In the genomic region with DNA sequence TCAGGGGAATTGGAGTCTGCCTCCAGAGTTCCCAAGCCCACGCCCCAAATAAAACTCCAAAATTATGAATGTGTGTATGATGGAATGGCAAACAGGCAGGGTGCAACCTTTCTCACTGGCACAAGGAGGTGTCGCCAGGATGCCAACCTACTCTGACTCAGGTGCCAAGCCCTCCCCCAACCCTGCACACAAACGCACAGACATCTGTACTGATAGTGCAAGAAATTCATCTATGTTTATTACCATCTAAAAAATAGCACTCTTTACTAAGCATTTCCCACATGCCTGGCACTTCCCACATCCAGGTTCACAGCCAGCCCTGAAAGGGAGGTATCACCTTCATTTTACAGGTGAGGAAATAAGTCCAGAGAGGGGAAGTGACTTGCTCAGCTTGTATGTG, we compare ENCODE assay signal across 15 cellular contexts. TPM values are rescaled to one million over a fixed set of nuclear protein-coding genes. Genes with fewer than 3 reads are reported as not detected.
DNase-seq lines count a peak whose midpoint lies in the region; ATAC-seq and TF ChIP-seq lines count a peak whose summit lies in the region.
"Had no signal": no experiment of that assay in that cellular context is flagged by ENCODE, and none has a peak within 500 bp of the region (broad histone marks: within the 10 kb centered on the region; RNA-seq: fewer than 3 reads in every experiment).

No MANE protein-coding gene starts in this region.

- H3K4me1 Mint-ChIP-seq in GM23338, result peaks cover 16% of the 10 kb centered on the region
- H3K4me1 Mint-ChIP-seq in WTC11, result peaks cover 22% of the 10 kb centered on the region

- POLR2A ChIA-PET in WTC11 (lab: Charles Lee), result interaction anchor here (0.5 kb wide), 1 partner anchor 58 kb away, joined by 3 read pairs; no protein-coding TSS in a partner anchor

- H3K9me3 Mint-ChIP-seq in GM23338 (no peaks in the 10 kb centered on the region), WTC11 (no peaks in the 10 kb centered on the region)

- H3K27me3 ChIP-seq in GM23338 (ENCODE audit: insufficient read depth) (no peaks in the 10 kb centered on the region), iPS-20b (ENCODE audit: insufficient read depth, low read length) (no peaks in the 10 kb centered on the region)

- H3K36me3 Mint-ChIP-seq in GM23338 (ENCODE audit: low read depth), result peaks cover 25% of the 10 kb centered on the region
- peaks cover 23% of the 10 kb centered on the region for H3K36me3 Mint-ChIP-seq in WTC11

- peaks cover 21% of the 10 kb centered on the region for H3K4me1 ChIP-seq in GM23338 (ENCODE audit: insufficient read depth)
- H3K4me1 ChIP-seq in iPS-20b (ENCODE audit: insufficient read depth, low read length), result peaks cover 6% of the 10 kb centered on the region; the same call in 1 of the 2 replicates

- no peaks in the 10 kb centered on the region for H3F3A ChIP-seq in GM23338 (replicated peaks; ENCODE audit: low read depth)

- peaks cover 6% of the 10 kb centered on the region; the same call in 1 of the 2 replicates for H4K20me1 ChIP-seq in GM23338 (replicated peaks; ENCODE audit: insufficient read depth)

- peak overlapping the region; percentile 76 for H3K4me3 ChIP-seq in GM23338
- H3K4me3 ChIP-seq in iPS-20b (ENCODE audit: low read length), result peak overlapping the region; percentile 88; the same call in 1 of the 2 replicates
- H3K4me3 ChIP-seq: GM12878 had no signal

- H3K79me2 ChIP-seq in GM23338 (replicated peaks; ENCODE audit: insufficient read depth), result peaks cover 25% of the 10 kb centered on the region

- TF ChIP-seq CTCF in GM23338 (conservative IDR thresholded peaks at IDR 0.05; ENCODE audit: low read depth in 2 of 2) (no peak), WTC11 (IDR thresholded peaks at IDR 0.05) (no peak)

- CTCF ChIA-PET in WTC11 (lab: Charles Lee), result interaction anchor here (1.1 to 7.3 kb wide), 4 partner anchors 30 to 134 kb away, joined by 3 to 73 read pairs (median 12); a partner anchor contains a TSS

- H3K4me3 Mint-ChIP-seq in GM23338 (peak overlapping the region; percentile 86), WTC11 (peak overlapping the region; percentile 86)

- peak overlapping the region; percentile 89; the same call in 1 of the 2 replicates for H3K9ac ChIP-seq in iPS-20b (ENCODE audit: low read depth, low read length)

- no peaks in the 10 kb centered on the region for H3K9me3 ChIP-seq in iPS-20b (ENCODE audit: insufficient read depth, low read depth, low read length)

- no peak overlapping the region for H2AFZ ChIP-seq in GM23338

- peaks cover 17% of the 10 kb centered on the region for H3K36me3 ChIP-seq in GM23338 (ENCODE audit: insufficient read depth)
- H3K36me3 ChIP-seq in iPS-20b (ENCODE audit: insufficient read depth, low read depth, low read length), result peaks cover 41% of the 10 kb centered on the region; the same call in 1 of the 2 replicates

- H3K27me3 Mint-ChIP-seq in GM23338 (ENCODE audit: insufficient read depth, low read depth, poor library complexity) (peaks cover 4% of the 10 kb centered on the region), WTC11 (ENCODE audit: low read depth) (no peaks in the 10 kb centered on the region; the same call in none of the 2 replicates)

- no peak for DNase-seq in GM23338 (ENCODE audit: low spot score)
- no peak for DNase-seq in WTC11 (ENCODE audit: low spot score)
- DNase-seq in posterior vena cava (ENCODE audit: low spot score), result peak; percentile 15
- no peak for DNase-seq in GOT3 (lab: John Stamatoyannopoulos, UW)
- DNase-seq: GDM1, HCEC 1CT, NCI-H1930, NCI-H446 treated with DMSO at 0.1 percent for 48 hours, NCI-H748 treated with DMSO at 0.1 percent for 48 hours, PC-3 had no signal

- no peak overlapping the region for H3K27ac Mint-ChIP-seq in GM23338
- H3K27ac Mint-ChIP-seq in WTC11, result no peak overlapping the region

- ATAC-seq in GM23338, result no peak
- ATAC-seq in WTC11, result no peak
- no peak for ATAC-seq in HG03520 (IDR thresholded peaks at IDR 0.05; ENCODE audit: unreplicated experiment)
- no peak for ATAC-seq in GM19324 (IDR thresholded peaks at IDR 0.05; ENCODE audit: low FRiP score, unreplicated experiment)
- ATAC-seq: GM12878, PC-3 had no signal

- intact Hi-C loops in posterior vena cava (cut with DNase I), result no loop called here

- no peaks in the 10 kb centered on the region for H3K9me2 ChIP-seq in GM23338 (ENCODE audit: insufficient read depth)

- H3K27ac ChIP-seq in GM23338 (ENCODE audit: low read depth), result no peak overlapping the region
- H3K27ac ChIP-seq in iPS-20b (ENCODE audit: low read length), result peak overlapping the region; percentile 62
- H3K27ac ChIP-seq: RWPE1 had no signal

- peak overlapping the region; percentile 84 for H3K4me2 ChIP-seq in GM23338

TF ChIP-seq in GM23338, 12 proteins besides CTCF, POLR2A, EP300 and RAD21 (continues in another document):
- no peak for TF ChIP-seq POLR2AphosphoS5 (IDR thresholded peaks at IDR 0.05; ENCODE audit: low read depth)
- TF ChIP-seq ZNF114 (CRISPR knock-in tag; IDR thresholded peaks at IDR 0.05), result no peak

TF ChIP-seq in WTC11, 78 proteins besides CTCF, POLR2A, EP300 and RAD21:
- TF ChIP-seq FOXK1 (CRISPR knock-in tag; IDR thresholded peaks at IDR 0.05), result no peak
- TF ChIP-seq, protein P1, sequence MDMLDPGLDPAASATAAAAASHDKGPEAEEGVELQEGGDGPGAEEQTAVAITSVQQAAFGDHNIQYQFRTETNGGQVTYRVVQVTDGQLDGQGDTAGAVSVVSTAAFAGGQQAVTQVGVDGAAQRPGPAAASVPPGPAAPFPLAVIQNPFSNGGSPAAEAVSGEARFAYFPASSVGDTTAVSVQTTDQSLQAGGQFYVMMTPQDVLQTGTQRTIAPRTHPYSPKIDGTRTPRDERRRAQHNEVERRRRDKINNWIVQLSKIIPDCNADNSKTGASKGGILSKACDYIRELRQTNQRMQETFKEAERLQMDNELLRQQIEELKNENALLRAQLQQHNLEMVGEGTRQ (CRISPR knock-in tag; IDR thresholded peaks at IDR 0.05), result no peak
- TF ChIP-seq SMAD4 (CRISPR knock-in tag; IDR thresholded peaks at IDR 0.05), result no peak
- TF ChIP-seq, protein P2, sequence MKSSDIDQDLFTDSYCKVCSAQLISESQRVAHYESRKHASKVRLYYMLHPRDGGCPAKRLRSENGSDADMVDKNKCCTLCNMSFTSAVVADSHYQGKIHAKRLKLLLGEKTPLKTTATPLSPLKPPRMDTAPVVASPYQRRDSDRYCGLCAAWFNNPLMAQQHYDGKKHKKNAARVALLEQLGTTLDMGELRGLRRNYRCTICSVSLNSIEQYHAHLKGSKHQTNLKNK (CRISPR knock-in tag; IDR thresholded peaks at IDR 0.05), result no peak
- no peak for TF ChIP-seq TEAD1 (CRISPR knock-in tag; IDR thresholded peaks at IDR 0.05)

RNA-seq across cellular contexts. Expression of a gene that starts 1.2 kb away (rescaled TPM):
- 31.0 and 34.5 TPM in 2 replicates for total RNA-seq in GM23338 (2014; rRNA removed; shearing (Covaris generic))
- polyA plus RNA-seq in GM23338 (2016; fragmentation: Nextera tagmentation; extraction: Ambion mirVana), result 15.3 and 18.0 TPM in 2 replicates
- 14.7 to 18.3 TPM (median 15.1 TPM) in 3 replicates for total RNA-seq in WTC11 (2021)
- not detected for total RNA-seq in posterior vena cava
- total RNA-seq: GM12878, PC-3 had no signal

RNA-seq across cellular contexts. Expression of a gene that starts 16.3 kb away (rescaled TPM):
- total RNA-seq in GM23338 (2014; rRNA removed; shearing (Covaris generic)), result 11.2 and 14.5 TPM in 2 replicates
- polyA plus RNA-seq in GM23338 (2016; fragmentation: Nextera tagmentation; extraction: Ambion mirVana), result 4.8 and 5.3 TPM in 2 replicates
- total RNA-seq in WTC11 (2021) (6.2 to 9.0 TPM (median 7.7 TPM) in 3 replicates), posterior vena cava (under 1 TPM; 0.52 to 0.74 TPM)

RNA-seq across cellular contexts. Expression of a gene that starts 20.9 kb away (rescaled TPM):
- 13.6 and 15.5 TPM in 2 replicates for total RNA-seq in GM23338 (2014; rRNA removed; shearing (Covaris generic))
- 6.8 and 7.6 TPM in 2 replicates for polyA plus RNA-seq in GM23338 (2016; fragmentation: Nextera tagmentation; extraction: Ambion mirVana)
- total RNA-seq in WTC11 (2021) (18.0 to 19.8 TPM (median 18.0 TPM) in 3 replicates), posterior vena cava (10 to 100 TPM; 31.7 to 33.7 TPM)

RNA-seq across cellular contexts. Expression of a gene that starts 31.7 kb away (rescaled TPM):
- total RNA-seq in GM23338 (2014; rRNA removed; shearing (Covaris generic)), result 44.9 and 67.6 TPM in 2 replicates
- polyA plus RNA-seq in GM23338 (2016; fragmentation: Nextera tagmentation; extraction: Ambion mirVana), result 49.7 and 50.8 TPM in 2 replicates
- total RNA-seq in WTC11 (2021) (16.3 to 24.6 TPM (median 22.6 TPM) in 3 replicates), posterior vena cava (100 to 1,000 TPM; 535 to 575 TPM)

RNA-seq across cellular contexts. Expression of a gene that starts 57.9 kb away (rescaled TPM):
- total RNA-seq in GM23338 (2014; rRNA removed; shearing (Covaris generic)), result 16.3 and 27.4 TPM in 2 replicates
- polyA plus RNA-seq in GM23338 (2016; fragmentation: Nextera tagmentation; extraction: Ambion mirVana), result 32.2 and 34.0 TPM in 2 replicates
- total RNA-seq in WTC11 (2021) (28.1 to 34.5 TPM (median 32.8 TPM) in 3 replicates), posterior vena cava (100 to 1,000 TPM; 511 to 666 TPM)

Comparison
In these comparisons a context has a peak if more than half of its experiments do, and no peak if none do; other contexts are left out.
1. RNA of a gene that starts 1.2 kb away (total RNA-seq): 31.0 to 34.5 TPM in GM23338 and 14.7 to 18.3 TPM in WTC11; not detected in posterior vena cava; every median in the first group is over 10 times any median in the second.